In the genomic region with DNA sequence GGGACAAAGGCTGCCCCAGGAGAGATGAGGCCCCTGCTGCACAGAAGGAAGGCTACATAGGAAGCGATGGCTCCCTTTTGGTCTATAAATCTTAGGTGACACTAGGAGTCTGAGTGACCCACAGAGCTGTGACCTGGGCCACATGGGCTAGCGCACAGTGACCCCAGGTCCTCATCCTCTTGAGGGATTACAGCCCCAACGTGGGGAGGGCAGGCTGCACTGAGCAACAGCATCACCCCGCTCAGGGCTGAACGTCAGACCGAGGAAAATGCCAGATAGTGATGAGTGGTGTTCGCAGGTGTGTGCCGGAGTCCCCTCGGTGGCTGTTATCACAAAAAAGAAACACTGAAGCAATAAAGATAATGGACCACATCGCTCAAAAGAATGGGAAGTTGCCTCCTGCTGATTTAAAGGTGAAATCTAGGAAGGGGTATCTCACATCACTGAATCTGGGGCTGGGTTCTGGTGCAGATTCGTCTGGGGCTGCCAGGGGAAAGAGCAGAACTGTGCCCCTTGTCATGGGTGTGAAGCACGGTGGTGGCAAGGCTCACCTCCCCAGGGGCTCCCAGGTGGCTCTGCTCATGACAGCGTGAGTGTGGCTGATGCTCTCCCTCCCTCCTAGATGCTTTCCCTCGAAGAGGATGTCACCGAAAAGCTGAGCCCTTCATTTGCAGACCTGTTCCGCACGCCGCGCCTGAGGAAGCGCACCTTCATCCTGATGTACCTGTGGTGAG, we compare ENCODE assay signal across 21 cellular contexts. TPM values are rescaled to one million over a fixed set of nuclear protein-coding genes. Genes with fewer than 3 reads are reported as not detected.
DNase-seq lines count a peak whose midpoint lies in the region; ATAC-seq, FAIRE-seq and TF ChIP-seq lines count a peak whose summit lies in the region.
"Had no signal": no experiment of that assay in that cellular context is flagged by ENCODE, and none has a peak within 500 bp of the region (broad histone marks: within the 10 kb centered on the region; RNA-seq: fewer than 3 reads in every experiment).

No MANE protein-coding gene starts in this region.

- H3K27ac ChIP-seq in HepG2 (ENCODE audit: extremely low read length, insufficient read depth, low read length) (peak overlapping the region; percentile 43), prostate gland (peak overlapping the region; percentile 31 to 91), SJCRH30 (no peak overlapping the region)

- ATAC-seq in HepG2 (no peak), HG03108 (IDR thresholded peaks at IDR 0.05; ENCODE audit: unreplicated experiment) (no peak)

- 90% methylated on average over 19 of the region's 20 CpGs for WGBS in HepG2 (ENCODE audit: low lambda C conversion rate)
- 86% methylated on average over 20 of the region's 20 CpGs for WGBS in prostate gland

- no peak overlapping the region for H2AFZ ChIP-seq in HepG2 (ENCODE audit: low read length)

- no peak for FAIRE-seq in HepG2 (lab: Jason Lieb, UNC)

- TF ChIP-seq EP300 in HepG2 (IDR thresholded peaks at IDR 0.05; ENCODE audit: low read depth in 2 of 2, low read length in 2 of 2) (no peak), HepG2 (CRISPR knock-in tag; IDR thresholded peaks at IDR 0.05; ENCODE audit: borderline replicate concordance) (no peak)

- TF ChIP-seq POLR2A in HepG2 (IDR thresholded peaks at IDR 0.05; ENCODE audit: insufficient read depth in 1 of 2, low read depth in 2 of 2, low read length in 2 of 2) = no peak
- no peak for TF ChIP-seq POLR2A in prostate gland (IDR thresholded peaks at IDR 0.05)

- H3K27me3 ChIP-seq in HepG2 (ENCODE audit: control insufficient read depth in 1 of 2, insufficient read depth in 2 of 2, low read length in 2 of 2) (no peaks in the 10 kb centered on the region), prostate gland (replicated peaks; ENCODE audit: insufficient read depth) (no peaks in the 10 kb centered on the region), SJCRH30 (no peaks in the 10 kb centered on the region)
- H3K27me3 ChIP-seq: Peyer's patch had no signal

- TF ChIP-seq CTCF in HepG2 (CRISPR knock-in tag; IDR thresholded peaks at IDR 0.05) (no peak), prostate gland (IDR thresholded peaks at IDR 0.05) (no peak)

- H3K36me3 ChIP-seq in HepG2 (replicated peaks in 1 of 2; ENCODE audit: control insufficient read depth in 1 of 2, insufficient read depth in 2 of 2, low read length in 2 of 2) (no peaks in the 10 kb centered on the region), prostate gland (no peaks in the 10 kb centered on the region), SJCRH30 (no peaks in the 10 kb centered on the region)
- H3K36me3 ChIP-seq: Peyer's patch had no signal

- H3K9me3 ChIP-seq in HepG2 (ENCODE audit: low read length) (no peaks in the 10 kb centered on the region), prostate gland (no peaks in the 10 kb centered on the region), SJCRH30 (replicated peaks) (no peaks in the 10 kb centered on the region)
- H3K9me3 ChIP-seq: Peyer's patch had no signal

- H3K4me2 ChIP-seq in HepG2 (ENCODE audit: low read depth, low read length) = no peak overlapping the region

- no peak for TF ChIP-seq RAD21 in HepG2 (CRISPR knock-in tag; IDR thresholded peaks at IDR 0.05)

- H3K4me3 ChIP-seq in HepG2 (replicated peaks in 1 of 3; ENCODE audit: insufficient read depth in 1 of 3, low read depth in 2 of 3, low read length in 3 of 3) (no peak overlapping the region), prostate gland (no peak overlapping the region), SJCRH30 (no peak overlapping the region)
- H3K4me3 ChIP-seq: Peyer's patch had no signal

- no peak overlapping the region for H3K9ac ChIP-seq in HepG2 (ENCODE audit: insufficient read depth, low read depth, low read length)

- DNase-seq in NCI-H748 (lab: John Stamatoyannopoulos, UW; ENCODE audit: unreplicated experiment) = peak; percentile 15
- no peak for DNase-seq in NCI-H748 treated with DMSO at 0.1 percent for 48 hours (lab: John Stamatoyannopoulos, UW)
- peak; percentile 29 for DNase-seq in NCI-H146 treated with DMSO at 0.1 percent for 48 hours (lab: John Stamatoyannopoulos, UW; ENCODE audit: unreplicated experiment)
- no peak for DNase-seq in HepG2 (ENCODE audit: low spot score)
- DNase-seq in prostate gland (ENCODE audit: low spot score) = no peak
- DNase-seq in SJCRH30 = no peak
- DNase-seq in kidney tubule cell (ENCODE audit: low spot score) = no peak
- DNase-seq: 8988T; Calu3; CD4-positive, alpha-beta T cell; GF-D8; GOT3; KBM-7; NCI-H1105; NCI-H187; NCI-H2107; NCI-H345; NCI-H526; NK-92 treated with Interleukin-12 subunit alpha and Interleukin-12 subunit beta, amount 100 ng/mL, for 24 hours; Peyer's patch had no signal

- intact Hi-C loops in HepG2 (cut with micrococcal nuclease; ENCODE audit: unreplicated experiment) (loop anchor here (5.0 to 10.0 kb wide), 3 partner anchors 119 to 256 kb away; a partner anchor contains a TSS), prostate gland (cut with DNase I) (loop anchor here (2.0 to 5.0 kb wide), 2 partner anchors 47 to 291 kb away; no protein-coding TSS in a partner anchor)

- in situ Hi-C loops in HepG2 (cut with HindIII; ENCODE audit: extremely low pct_ligation_motif_present, low pct_unique_long_range_greater_than_20kb) = no loop called here

- POLR2A ChIA-PET in HepG2 (lab: Yijun Ruan, JAX) = no interaction called here

- H4K20me1 ChIP-seq in HepG2 (ENCODE audit: insufficient read depth, low read length) = no peaks in the 10 kb centered on the region

- H3K4me1 ChIP-seq in HepG2 (ENCODE audit: insufficient read depth, low read length) (peaks cover 59% of the 10 kb centered on the region), prostate gland (replicated peaks) (peaks cover 20% of the 10 kb centered on the region), SJCRH30 (no peaks in the 10 kb centered on the region)

- H3K79me2 ChIP-seq in HepG2 (ENCODE audit: insufficient read depth, low read length) = no peaks in the 10 kb centered on the region

- CTCF ChIA-PET in HepG2 (lab: Yijun Ruan, JAX; ENCODE audit: low intra/inter-chr PET ratio, low total read pairs) = no interaction called here

- no TSS peak for BruUV-seq in HepG2 (replicated peaks; lab: Mats Ljungman, UMichigan)

TF ChIP-seq in HepG2, 621 proteins besides CTCF, POLR2A, EP300 and RAD21 (continues in another document):
- TF ChIP-seq ZNF782 (CRISPR knock-in tag; IDR thresholded peaks at IDR 0.05; ENCODE audit: borderline replicate concordance) (0 out of 2 replicates have a peak, but pooled peaks have one; percentile 31), NCOR1 (IDR thresholded peaks at IDR 0.05; ENCODE audit: borderline replicate concordance, low read length) (no peak), KDM5B (CRISPR knock-in tag; IDR thresholded peaks at IDR 0.05; ENCODE audit: borderline replicate concordance) (peak; percentile 56; the same call in 1 of the 2 replicates), ZNF326 (CRISPR knock-in tag; IDR thresholded peaks at IDR 0.05; ENCODE audit: borderline replicate concordance) (no peak)
- TF ChIP-seq, protein P1, sequence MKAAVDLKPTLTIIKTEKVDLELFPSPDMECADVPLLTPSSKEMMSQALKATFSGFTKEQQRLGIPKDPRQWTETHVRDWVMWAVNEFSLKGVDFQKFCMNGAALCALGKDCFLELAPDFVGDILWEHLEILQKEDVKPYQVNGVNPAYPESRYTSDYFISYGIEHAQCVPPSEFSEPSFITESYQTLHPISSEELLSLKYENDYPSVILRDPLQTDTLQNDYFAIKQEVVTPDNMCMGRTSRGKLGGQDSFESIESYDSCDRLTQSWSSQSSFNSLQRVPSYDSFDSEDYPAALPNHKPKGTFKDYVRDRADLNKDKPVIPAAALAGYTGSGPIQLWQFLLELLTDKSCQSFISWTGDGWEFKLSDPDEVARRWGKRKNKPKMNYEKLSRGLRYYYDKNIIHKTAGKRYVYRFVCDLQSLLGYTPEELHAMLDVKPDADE (CRISPR knock-in tag; IDR thresholded peaks at IDR 0.05) = no peak

RNA-seq across cellular contexts. Expression of a gene that starts 14.5 kb away (rescaled TPM):
- total RNA-seq in HepG2 (2016; rRNA removed; fragmentation: Illumina TruSeq; extraction: Trizol) (0.32 and 0.80 TPM in 2 replicates), prostate gland (1 to 10 TPM in 1 of 2 donors, under 1 TPM in 1; 0.80 to 4.4 TPM)
- total RNA-seq in HepG2 (2016; cell fraction: cytosol; rRNA removed; fragmentation: Illumina TruSeq; extraction: Trizol; ENCODE audit: low read depth) = 0.71 and 0.81 TPM in 2 replicates
- total RNA-seq in HepG2 (2016; cell fraction: insoluble cytoplasmic fraction; rRNA removed; fragmentation: Illumina TruSeq; extraction: Trizol) = 1.5 and 1.6 TPM in 2 replicates
- total RNA-seq in HepG2 (2016; cell fraction: membrane; rRNA removed; fragmentation: Illumina TruSeq; extraction: Trizol) = 1.0 and 1.9 TPM in 2 replicates
- 3.6 and 3.7 TPM in 2 replicates for total RNA-seq in HepG2 (2016; cell fraction: nucleus; rRNA removed; fragmentation: Illumina TruSeq; extraction: Trizol)
- polyA plus RNA-seq in HepG2 (2011; rRNA removed) = 0.82 and 0.87 TPM in 2 replicates
- polyA plus RNA-seq in HepG2 (2011; cell fraction: cytosol; rRNA removed) = 0.32 and 0.38 TPM in 2 replicates
- 3.3 and 4.4 TPM in 2 replicates for polyA plus RNA-seq in HepG2 (2011; cell fraction: nucleus; rRNA removed)
- 0.80 and 2.9 TPM in 2 replicates for polyA plus RNA-seq in HepG2 (2012)
- 0.35 and 1.7 TPM in 2 replicates for polyA plus RNA-seq in HepG2 (2016; cell fraction: cytosol; fragmentation: Illumina TruSeq; extraction: Trizol; ENCODE audit: low read depth)
- 0.33 and 1.2 TPM in 2 replicates for polyA plus RNA-seq in HepG2 (2016; cell fraction: insoluble cytoplasmic fraction; fragmentation: Illumina TruSeq; extraction: Trizol; ENCODE audit: low read depth)
- polyA plus RNA-seq in HepG2 (2016; cell fraction: membrane; fragmentation: Illumina TruSeq; extraction: Trizol; ENCODE audit: low read depth) = 0.64 and 1.2 TPM in 2 replicates
- polyA plus RNA-seq in HepG2 (2016; cell fraction: nucleus; fragmentation: Illumina TruSeq; extraction: Trizol; ENCODE audit: insufficient read depth, low read depth) = 4.3 and 5.2 TPM in 2 replicates
- polyA minus RNA-seq in HepG2 (2011; rRNA and poly(A)+ RNA removed; ENCODE audit: low replicate concordance) = 1.3 and 7.3 TPM in 2 replicates
- 0.40 TPM in 1 of 2 replicates, not detected in the other for polyA minus RNA-seq in HepG2 (2011; cell fraction: cytosol; rRNA and poly(A)+ RNA removed)
- 7.7 and 8.6 TPM in 2 replicates for polyA minus RNA-seq in HepG2 (2011; cell fraction: nucleus; rRNA and poly(A)+ RNA removed)
- 0.20 and 0.49 TPM in 2 replicates for total RNA-seq in SJCRH30 (2014; rRNA removed; shearing (Covaris generic))

Comparison
In these comparisons a context has a peak if more than half of its experiments do, and no peak if none do; other contexts are left out.
1. DNase-seq: peak in NCI-H748 (single experiment) and NCI-H146 treated with DMSO at 0.1 percent for 48 hours (single experiment); none in NCI-H748 treated with DMSO at 0.1 percent for 48 hours (single experiment), HepG2 (single experiment), prostate gland (single experiment), SJCRH30 (0 of 2) and kidney tubule cell (single experiment).